26 cellular contexts compared by ENCODE assay signal in the genomic region with DNA sequence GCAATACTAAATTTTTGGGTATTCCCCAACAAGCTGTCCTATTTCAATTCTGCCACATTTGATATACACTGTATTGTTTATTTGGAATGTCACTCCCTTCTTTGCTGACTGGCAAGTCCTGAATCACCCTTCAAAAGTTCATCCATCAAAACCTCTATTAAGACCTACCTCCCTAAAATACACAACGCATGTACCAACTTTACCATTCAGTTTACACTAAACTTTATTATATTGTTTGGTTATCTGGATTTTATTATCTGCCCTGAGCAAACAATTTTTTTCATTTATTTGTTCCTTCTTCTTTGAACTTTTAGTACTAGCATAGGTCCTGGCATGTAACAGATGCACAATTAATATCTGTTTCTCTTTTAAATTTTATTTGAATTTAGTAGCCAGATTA.
A peak's percentile ranks its signal among the peaks of the same experiment; 100 is the strongest.
DNase-seq lines count a peak whose midpoint lies in the region; ATAC-seq, FAIRE-seq and TF ChIP-seq lines count a peak whose summit lies in the region.
"Had no signal": no experiment of that assay in that cellular context is flagged by ENCODE, and none has a peak within 500 bp of the region (broad histone marks: within the 10 kb centered on the region; RNA-seq: fewer than 3 reads in every experiment).

No MANE protein-coding gene starts in this region.

- H3K4me1 ChIP-seq in ACC112 (ENCODE audit: control insufficient read depth, insufficient read depth, low read length, unreplicated experiment) = peaks cover 19% of the 10 kb centered on the region
- no peaks in the 10 kb centered on the region for H3K4me1 ChIP-seq in Karpas-422 (ENCODE audit: low read length)
- H3K4me1 ChIP-seq in PC-3 (ENCODE audit: insufficient read depth, low read length) = peaks cover 32% of the 10 kb centered on the region
- H3K4me1 ChIP-seq: BLaER1 treated with 17β-estradiol and CSF1 and Interleukin-3, amounts not matched to agents 10 nM and 100 nM had no signal

- ATAC-seq in PC-3 (peak; percentile 68), GM19455 (IDR thresholded peaks at IDR 0.05; ENCODE audit: unreplicated experiment) (no peak)
- ATAC-seq: GM12878 had no signal

- TF ChIP-seq CTCF in PC-3 (conservative IDR thresholded peaks at IDR 0.05; ENCODE audit: low read depth, low read length) = no peak

- H3K9me3 ChIP-seq in Karpas-422 (ENCODE audit: low read length) = peaks cover 10% of the 10 kb centered on the region
- H3K9me3 ChIP-seq in PC-3 (ENCODE audit: low read length) = 0 out of 2 replicates have a peak, but pooled peaks cover 3% of the 10 kb centered on the region
- H3K9me3 ChIP-seq: BE2C had no signal

- H3K4me3 Mint-ChIP-seq in activated T-helper 1 cell treated with anti-CD3 and anti-CD28 coated beads, Interleukin-12 subunit alpha, Interleukin-12 subunit beta, Interleukin-2, Interleukin-4 antibody, amounts not matched to agents 30 ng/mL and 10 ng/mL and 1 ng/mL, durations not matched to agents 14 hours and 24 hours and 36 hours = no peak overlapping the region
- H3K4me3 Mint-ChIP-seq: CD14-positive monocyte; CD4-positive, alpha-beta T cell; CD8-positive, alpha-beta memory T cell; H9 had no signal

- no peak overlapping the region for H3K27ac Mint-ChIP-seq in activated T-helper 1 cell treated with anti-CD3 and anti-CD28 coated beads, Interleukin-12 subunit alpha, Interleukin-12 subunit beta, Interleukin-2, Interleukin-4 antibody, amounts not matched to agents 30 ng/mL and 10 ng/mL and 1 ng/mL, durations not matched to agents 14 hours and 24 hours and 36 hours
- H3K27ac Mint-ChIP-seq: CD14-positive monocyte; CD4-positive, alpha-beta T cell; CD8-positive, alpha-beta memory T cell; H9 had no signal

- H3K9me2 ChIP-seq in Karpas-422 (replicated peaks; ENCODE audit: insufficient read depth, low read length) (no peaks in the 10 kb centered on the region), PC-3 (replicated peaks; ENCODE audit: low read length) (no peaks in the 10 kb centered on the region)

- H3K36me3 ChIP-seq in ACC112 (ENCODE audit: insufficient read depth, low read length) (peaks cover 2% of the 10 kb centered on the region; the same call in 1 of the 2 replicates), Karpas-422 (ENCODE audit: insufficient read depth, low read length) (no peaks in the 10 kb centered on the region), PC-3 (ENCODE audit: low read depth, low read length) (no peaks in the 10 kb centered on the region)
- H3K36me3 ChIP-seq: BE2C; BLaER1 treated with 17β-estradiol and CSF1 and Interleukin-3, amounts not matched to agents 10 nM and 100 nM had no signal

- no peaks in the 10 kb centered on the region for H3K36me3 Mint-ChIP-seq in activated T-helper 1 cell treated with anti-CD3 and anti-CD28 coated beads, Interleukin-12 subunit alpha, Interleukin-12 subunit beta, Interleukin-2, Interleukin-4 antibody, amounts not matched to agents 30 ng/mL and 10 ng/mL and 1 ng/mL, durations not matched to agents 14 hours and 24 hours and 36 hours (ENCODE audit: low read depth)
- H3K36me3 Mint-ChIP-seq: CD14-positive monocyte; CD8-positive, alpha-beta memory T cell had no signal

- BruUV-seq in PC-3 (replicated peaks; lab: Mats Ljungman, UMichigan) = no TSS peak

- no peaks in the 10 kb centered on the region for H3K79me2 ChIP-seq in ACC112 (ENCODE audit: control insufficient read depth, insufficient read depth, low read length, unreplicated experiment)
- no peaks in the 10 kb centered on the region for H3K79me2 ChIP-seq in Karpas-422 (ENCODE audit: low read length)
- H3K79me2 ChIP-seq in PC-3 (ENCODE audit: low read length) = no peaks in the 10 kb centered on the region

- intact Hi-C loops in PC-3 (cut with micrococcal nuclease) = loop anchor here (5.0 to 10.0 kb wide), 3 partner anchors 135 to 610 kb away; no protein-coding TSS in a partner anchor
- intact Hi-C loops in activated T-helper 1 cell treated with anti-CD3 and anti-CD28 coated beads, Interleukin-12 subunit alpha, Interleukin-12 subunit beta, Interleukin-2, Interleukin-4 antibody, amounts not matched to agents 30 ng/mL and 10 ng/mL and 1 ng/mL, durations not matched to agents 14 hours and 24 hours and 36 hours (cut with micrococcal nuclease) = no loop called here

- H3K9ac ChIP-seq in Karpas-422 (ENCODE audit: low read length) = no peak overlapping the region
- H3K9ac ChIP-seq in PC-3 (ENCODE audit: low read length) = no peak overlapping the region
- H3K9ac ChIP-seq: BLaER1 treated with 17β-estradiol and CSF1 and Interleukin-3, amounts not matched to agents 10 nM and 100 nM; GM23248 had no signal

- POLR2A ChIA-PET in PC-3 (lab: Charles Lee; ENCODE audit: unreplicated experiment) = no interaction called here

- CTCF ChIA-PET in PC-3 (lab: Charles Lee) = no interaction called here

- H2AFZ ChIP-seq in ACC112 (ENCODE audit: low read length, unreplicated experiment) = peak overlapping the region; percentile 15
- peak overlapping the region; percentile 65; the same call in 1 of the 2 replicates for H2AFZ ChIP-seq in Karpas-422 (ENCODE audit: low read length)
- no peak overlapping the region for H2AFZ ChIP-seq in PC-3 (ENCODE audit: low read length)
- H2AFZ ChIP-seq: GM23248 had no signal

- no peak overlapping the region for H3K4me3 ChIP-seq in ACC112 (ENCODE audit: low read depth, low read length)
- H3K4me3 ChIP-seq in Karpas-422 (ENCODE audit: low read length) = no peak overlapping the region
- H3K4me3 ChIP-seq in PC-3 (ENCODE audit: low read length) = no peak overlapping the region
- H3K4me3 ChIP-seq: BLaER1 treated with 17β-estradiol and CSF1 and Interleukin-3, amounts not matched to agents 10 nM and 100 nM; GM12878; GM23248 had no signal

- H4K20me1 ChIP-seq in Karpas-422 (ENCODE audit: insufficient read depth, low read depth, low read length) (no peaks in the 10 kb centered on the region), PC-3 (ENCODE audit: low read length) (no peaks in the 10 kb centered on the region)
- H4K20me1 ChIP-seq: BLaER1 treated with 17β-estradiol and CSF1 and Interleukin-3, amounts not matched to agents 10 nM and 100 nM had no signal

- no peaks in the 10 kb centered on the region for H3K27me3 Mint-ChIP-seq in activated T-helper 1 cell treated with anti-CD3 and anti-CD28 coated beads, Interleukin-12 subunit alpha, Interleukin-12 subunit beta, Interleukin-2, Interleukin-4 antibody, amounts not matched to agents 30 ng/mL and 10 ng/mL and 1 ng/mL, durations not matched to agents 14 hours and 24 hours and 36 hours (ENCODE audit: insufficient read depth)
- H3K27me3 Mint-ChIP-seq: CD4-positive, alpha-beta T cell had no signal

- peak; percentile 77 for FAIRE-seq in endometrium (lab: Jason Lieb, UNC)
- FAIRE-seq: A204.1, D721Med, GM12878, GM18507, H1 had no signal

- DNase-seq in Karpas-422 (no peak), PC-3 (peak; percentile 46), NCI-H524 (lab: John Stamatoyannopoulos, UW) (no peak)
- no peak for DNase-seq in activated T-helper 1 cell treated with anti-CD3 and anti-CD28 coated beads, Interleukin-12 subunit alpha, Interleukin-12 subunit beta, Interleukin-2, Interleukin-4 antibody, amounts not matched to agents 30 ng/mL and 10 ng/mL and 1 ng/mL, durations not matched to agents 14 hours and 24 hours and 36 hours (ENCODE audit: low spot score)
- DNase-seq: ACHN; AML-193; BE2C; CD4-positive, alpha-beta T cell; CD8-positive, alpha-beta memory T cell; DMS 273 treated with DMSO at 0.1 percent for 48 hours; DMS79; EL; GDM1; GM23248; H9 had no signal

- H3K4me1 Mint-ChIP-seq in activated T-helper 1 cell treated with anti-CD3 and anti-CD28 coated beads, Interleukin-12 subunit alpha, Interleukin-12 subunit beta, Interleukin-2, Interleukin-4 antibody, amounts not matched to agents 30 ng/mL and 10 ng/mL and 1 ng/mL, durations not matched to agents 14 hours and 24 hours and 36 hours (ENCODE audit: low read depth) = no peaks in the 10 kb centered on the region
- H3K4me1 Mint-ChIP-seq: CD14-positive monocyte; CD8-positive, alpha-beta memory T cell; H9 had no signal

- H3K27ac ChIP-seq in ACC112 (ENCODE audit: low read depth, low read length) (no peak overlapping the region), Karpas-422 (ENCODE audit: low read length) (no peak overlapping the region), PC-3 (ENCODE audit: low read length) (peak overlapping the region; percentile 45; the same call in 1 of the 2 replicates)
- H3K27ac ChIP-seq: 22Rv1; BLaER1 treated with 17β-estradiol and CSF1 and Interleukin-3, amounts not matched to agents 10 nM and 100 nM; GM23248 had no signal

- no peaks in the 10 kb centered on the region for H3K27me3 ChIP-seq in ACC112 (ENCODE audit: insufficient read depth, low read length)
- H3K27me3 ChIP-seq in Karpas-422 (ENCODE audit: low read length) = no peaks in the 10 kb centered on the region
- no peaks in the 10 kb centered on the region for H3K27me3 ChIP-seq in PC-3 (ENCODE audit: low read length)
- H3K27me3 ChIP-seq: BE2C; BLaER1 treated with 17β-estradiol and CSF1 and Interleukin-3, amounts not matched to agents 10 nM and 100 nM had no signal

- H3K9me3 Mint-ChIP-seq in activated T-helper 1 cell treated with anti-CD3 and anti-CD28 coated beads, Interleukin-12 subunit alpha, Interleukin-12 subunit beta, Interleukin-2, Interleukin-4 antibody, amounts not matched to agents 30 ng/mL and 10 ng/mL and 1 ng/mL, durations not matched to agents 14 hours and 24 hours and 36 hours = no peaks in the 10 kb centered on the region

- H3K4me2 ChIP-seq in Karpas-422 (ENCODE audit: low read depth, low read length, poor library complexity, severe bottlenecking) (no peak overlapping the region), PC-3 (ENCODE audit: low read length) (no peak overlapping the region)
- H3K4me2 ChIP-seq: BLaER1 treated with 17β-estradiol and CSF1 and Interleukin-3, amounts not matched to agents 10 nM and 100 nM had no signal

- peaks cover 4% of the 10 kb centered on the region for H3F3A ChIP-seq in PC-3 (ENCODE audit: low read length, unreplicated experiment)
